ENCODE assay signal across 8 cellular contexts in the genomic region with DNA sequence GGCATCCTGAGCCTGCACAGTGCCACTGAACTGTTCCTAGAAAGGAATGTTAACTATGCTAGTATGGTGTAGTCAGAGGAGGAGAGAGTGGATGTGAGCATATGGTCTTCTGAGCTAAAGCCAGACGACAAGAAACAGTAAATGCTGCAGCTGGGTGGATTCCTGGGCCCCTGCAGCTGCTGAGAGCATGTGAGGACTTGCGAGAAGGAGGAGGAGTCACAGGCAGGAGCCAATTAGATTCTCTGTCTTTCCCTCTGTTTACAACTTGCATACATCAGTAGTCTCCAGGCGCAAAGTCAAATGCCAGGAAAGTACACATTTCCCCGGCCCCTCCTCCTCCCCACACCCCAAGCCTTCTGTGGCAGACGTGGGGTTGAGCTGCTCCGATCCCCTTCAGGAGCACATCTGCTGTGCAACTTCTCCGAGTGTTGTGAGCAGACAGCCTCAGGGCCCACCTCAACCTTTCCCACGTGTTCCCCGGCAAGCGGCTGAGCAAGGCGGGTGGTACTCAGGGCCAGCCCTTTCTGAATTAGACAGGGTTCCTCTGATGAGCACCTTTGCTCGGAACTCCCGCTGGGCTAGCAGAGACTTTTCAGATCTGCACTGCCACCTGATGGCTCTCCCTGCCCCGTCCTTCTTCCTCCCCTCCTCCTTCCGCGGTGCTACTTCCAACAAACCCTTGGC.
DNase-seq lines count a peak whose midpoint lies in the region; ATAC-seq and TF ChIP-seq lines count a peak whose summit lies in the region.

No MANE protein-coding gene starts in this region.

- peak; percentile 25 for DNase-seq in AG09319 (ENCODE audit: extremely low read depth, low read depth)
- peak; percentile 51 for DNase-seq in NCI-H2107 treated with DMSO at 0.1 percent for 48 hours (lab: John Stamatoyannopoulos, UW; ENCODE audit: unreplicated experiment)
- DNase-seq in activated CD8-positive, alpha-beta memory T cell treated with anti-CD3 and anti-CD28 coated beads, Interleukin-2, amount 50 U/mL, for 4 hours, result peak; percentile 16
- peak; percentile 62 for DNase-seq in fibroblast of peridontal ligament (ENCODE audit: extremely low read depth)
- peak; percentile 36 for DNase-seq in occipital lobe (lab: John Stamatoyannopoulos, UW)
- DNase-seq in effector CD8-positive, alpha-beta T cell (lab: John Stamatoyannopoulos, UW), result no peak

- TF ChIP-seq POLR2A in GM18505 (IDR thresholded peaks at IDR 0.05; ENCODE audit: borderline replicate concordance, extremely low read depth, insufficient read depth, insufficient read length), result no peak

- peak; percentile 57 for ATAC-seq in GM19023 (IDR thresholded peaks at IDR 0.05; ENCODE audit: unreplicated experiment)
- no peak for ATAC-seq in GM18505 (IDR thresholded peaks at IDR 0.05; ENCODE audit: unreplicated experiment)

- TF ChIP-seq CTCF in AG09319 (IDR thresholded peaks at IDR 0.05; ENCODE audit: low read depth, low read length), result no peak; the same call in 1 of the 2 replicates
